Comparison of ENCODE assay signal across 24 cellular contexts in the genomic region with DNA sequence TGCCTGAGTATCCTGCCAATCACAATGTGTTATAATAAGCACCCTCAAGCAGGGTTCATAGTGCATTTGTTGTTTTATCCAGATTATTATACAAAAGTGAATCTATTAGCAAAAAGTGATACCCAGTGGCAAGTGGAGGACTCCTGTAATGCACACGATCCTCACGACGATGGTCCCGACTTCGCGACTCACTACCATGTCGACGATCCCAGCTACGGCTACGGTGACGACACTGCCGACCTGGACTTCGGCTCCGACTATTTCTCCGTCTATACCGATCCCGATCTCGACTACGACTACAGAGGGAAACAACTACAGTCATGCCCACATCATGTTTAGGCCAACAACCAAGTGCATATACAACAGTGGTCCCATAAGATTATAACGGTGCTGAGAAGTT. TPM values are rescaled to one million over a fixed set of nuclear protein-coding genes. Genes with fewer than 3 reads are reported as not detected.
A peak's percentile ranks its signal among the peaks of the same experiment; 100 is the strongest.
DNase-seq lines count a peak whose midpoint lies in the region; ATAC-seq, FAIRE-seq and TF ChIP-seq lines count a peak whose summit lies in the region.
"Had no signal": no experiment of that assay in that cellular context is flagged by ENCODE, and none has a peak within 500 bp of the region (broad histone marks: within the 10 kb centered on the region; RNA-seq: fewer than 3 reads in every experiment).

No MANE protein-coding gene starts in this region.

- peak overlapping the region; percentile 62 for H3K27ac Mint-ChIP-seq in stimulated activated effector memory CD8-positive, alpha-beta T cell treated with anti-CD3 and anti-CD28 coated beads, Interleukin-12 subunit alpha, Interleukin-12 subunit beta, amount 100 ng/mL, for 72 hours
- H3K27ac Mint-ChIP-seq: B cell; CD4-positive, alpha-beta T cell; CD8-positive, alpha-beta T cell had no signal

- no TSS peak for BruUV-seq in HepG2 (replicated peaks; lab: Mats Ljungman, UMichigan)

- TF ChIP-seq CTCF in HepG2 (CRISPR knock-in tag; IDR thresholded peaks at IDR 0.05) (no peak), right lobe of liver (IDR thresholded peaks at IDR 0.05) (no peak), osteoblast (IDR thresholded peaks at IDR 0.05; ENCODE audit: extremely low read depth, low read depth, low read length) (no peak)

- TF ChIP-seq POLR2A in HepG2 (IDR thresholded peaks at IDR 0.05; ENCODE audit: insufficient read depth in 1 of 2, low read depth in 2 of 2, low read length in 2 of 2) (no peak), right lobe of liver (IDR thresholded peaks at IDR 0.05) (no peak)

- in situ Hi-C loops in HepG2 (cut with HindIII; ENCODE audit: extremely low pct_ligation_motif_present, low pct_unique_long_range_greater_than_20kb): no loop called here

- CTCF ChIA-PET in HepG2 (lab: Yijun Ruan, JAX; ENCODE audit: low intra/inter-chr PET ratio, low total read pairs): no interaction called here

- H2AFZ ChIP-seq in HepG2 (ENCODE audit: low read length) (no peak overlapping the region), osteoblast (ENCODE audit: low read length) (no peak overlapping the region)

- POLR2A ChIA-PET in HepG2 (lab: Yijun Ruan, JAX): interaction anchor here (1.6 kb wide), 1 partner anchor 10 kb away, joined by 4 read pairs; no protein-coding TSS in a partner anchor

- H3K27me3 ChIP-seq in HepG2 (ENCODE audit: control insufficient read depth in 1 of 2, insufficient read depth in 2 of 2, low read length in 2 of 2) (no peaks in the 10 kb centered on the region), right lobe of liver (no peaks in the 10 kb centered on the region), osteoblast (ENCODE audit: insufficient read depth, low read length) (no peaks in the 10 kb centered on the region)
- H3K27me3 ChIP-seq: BLaER1 treated with 17β-estradiol and CSF1 and Interleukin-3, amounts not matched to agents 10 nM and 100 nM had no signal

- intact Hi-C loops in HepG2 (cut with micrococcal nuclease; ENCODE audit: unreplicated experiment): no loop called here
- intact Hi-C loops in right lobe of liver (cut with DNase I): no loop called here

- H3K27ac ChIP-seq in HepG2 (ENCODE audit: extremely low read length, insufficient read depth, low read length): no peak overlapping the region
- no peak overlapping the region for H3K27ac ChIP-seq in right lobe of liver
- H3K27ac ChIP-seq in osteoblast (ENCODE audit: low read depth, low read length): no peak overlapping the region
- H3K27ac ChIP-seq: 22Rv1; A549; BLaER1 treated with 17β-estradiol and CSF1 and Interleukin-3, amounts not matched to agents 10 nM and 100 nM; C4-2B had no signal

- WGBS in HepG2 (ENCODE audit: low lambda C conversion rate): 96% methylated on average over 20 of the region's 20 CpGs
- WGBS in right lobe of liver (ENCODE audit: insufficient coverage, low coverage, low lambda C conversion rate, missing lambda C conversion rate): 95% methylated on average over 20 of the region's 20 CpGs

- ATAC-seq in HepG2 (no peak), right lobe of liver (no peak)
- no peak for ATAC-seq in stimulated activated effector memory CD8-positive, alpha-beta T cell treated with anti-CD3 and anti-CD28 coated beads, Interleukin-12 subunit alpha, Interleukin-12 subunit beta, amount 100 ng/mL, for 72 hours
- ATAC-seq: A549; CD8-positive, alpha-beta T cell had no signal

- H3K79me2 ChIP-seq in HepG2 (ENCODE audit: insufficient read depth, low read length): no peaks in the 10 kb centered on the region
- H3K79me2 ChIP-seq in osteoblast (ENCODE audit: insufficient read depth, low read length): peaks cover 10% of the 10 kb centered on the region

- FAIRE-seq in HepG2 (lab: Jason Lieb, UNC): no peak
- FAIRE-seq: A549, G401.6, GM12892, GM18507 had no signal

- H3K4me1 ChIP-seq in HepG2 (ENCODE audit: insufficient read depth, low read length) (peaks cover 43% of the 10 kb centered on the region), right lobe of liver (peaks cover 0 to 24% (median 12%) of the 10 kb centered on the region in 4 donors), osteoblast (ENCODE audit: insufficient read depth, low read length) (peaks cover 3% of the 10 kb centered on the region)
- H3K4me1 ChIP-seq: A549, Caco-2 had no signal

- peaks cover 100% of the 10 kb centered on the region for H3K36me3 Mint-ChIP-seq in stimulated activated effector memory CD8-positive, alpha-beta T cell treated with anti-CD3 and anti-CD28 coated beads, Interleukin-12 subunit alpha, Interleukin-12 subunit beta, amount 100 ng/mL, for 72 hours

- DNase-seq in HepG2 (ENCODE audit: low spot score) (no peak), right lobe of liver (no peak), osteoblast (ENCODE audit: insufficient read length, low spot score, missing footprints) (peak; percentile 1)
- DNase-seq in stimulated activated effector memory CD8-positive, alpha-beta T cell treated with anti-CD3 and anti-CD28 coated beads, Interleukin-12 subunit alpha, Interleukin-12 subunit beta, amount 100 ng/mL, for 72 hours (ENCODE audit: low spot score in 2 of 2): no peak
- DNase-seq in activated CD4-positive, alpha-beta T cell treated with anti-CD3 and anti-CD28 coated beads for 4 hours: no peak
- DNase-seq in stimulated activated naive CD4-positive, alpha-beta T cell treated with Interleukin-2 at 50 U/mL for 16 hours (lab: John Stamatoyannopoulos, UW): no peak
- DNase-seq: AML-193; Caco-2; CD4-positive, alpha-beta T cell; CD8-positive, alpha-beta T cell; DMS 273 treated with DMSO at 0.1 percent for 48 hours; DMS153; DMS53; DMS79 treated with DMSO at 0.1 percent for 48 hours; GF-D8 had no signal

- peaks cover 7% of the 10 kb centered on the region for H3K4me1 Mint-ChIP-seq in stimulated activated effector memory CD8-positive, alpha-beta T cell treated with anti-CD3 and anti-CD28 coated beads, Interleukin-12 subunit alpha, Interleukin-12 subunit beta, amount 100 ng/mL, for 72 hours

- no peak overlapping the region for H3K4me3 Mint-ChIP-seq in stimulated activated effector memory CD8-positive, alpha-beta T cell treated with anti-CD3 and anti-CD28 coated beads, Interleukin-12 subunit alpha, Interleukin-12 subunit beta, amount 100 ng/mL, for 72 hours
- H3K4me3 Mint-ChIP-seq: B cell; CD4-positive, alpha-beta T cell; CD8-positive, alpha-beta T cell had no signal

- H3K9me3 ChIP-seq in HepG2 (ENCODE audit: low read length) (no peaks in the 10 kb centered on the region), right lobe of liver (no peaks in the 10 kb centered on the region), osteoblast (ENCODE audit: low read depth, low read length) (no peaks in the 10 kb centered on the region)
- H3K9me3 ChIP-seq: A549; BLaER1 treated with 17β-estradiol and CSF1 and Interleukin-3, amounts not matched to agents 10 nM and 100 nM; Caco-2 had no signal

- H4K20me1 ChIP-seq in HepG2 (ENCODE audit: insufficient read depth, low read length) (no peaks in the 10 kb centered on the region), osteoblast (ENCODE audit: insufficient read depth, low read length) (no peaks in the 10 kb centered on the region)

- no peaks in the 10 kb centered on the region for H3K9me3 Mint-ChIP-seq in stimulated activated effector memory CD8-positive, alpha-beta T cell treated with anti-CD3 and anti-CD28 coated beads, Interleukin-12 subunit alpha, Interleukin-12 subunit beta, amount 100 ng/mL, for 72 hours
- H3K9me3 Mint-ChIP-seq: CD4-positive, alpha-beta T cell; CD8-positive, alpha-beta T cell had no signal

- TF ChIP-seq EP300 in HepG2 (IDR thresholded peaks at IDR 0.05; ENCODE audit: low read depth in 2 of 2, low read length in 2 of 2) (no peak), HepG2 (CRISPR knock-in tag; IDR thresholded peaks at IDR 0.05; ENCODE audit: borderline replicate concordance) (no peak)

- H3K36me3 ChIP-seq in HepG2 (replicated peaks in 1 of 2; ENCODE audit: control insufficient read depth in 1 of 2, insufficient read depth in 2 of 2, low read length in 2 of 2): no peaks in the 10 kb centered on the region
- H3K36me3 ChIP-seq in right lobe of liver: peaks cover 11 to 85% (median 42%) of the 10 kb centered on the region in 4 donors
- H3K36me3 ChIP-seq in osteoblast (ENCODE audit: insufficient read depth, low read length): peaks cover 83% of the 10 kb centered on the region

- H3K9ac ChIP-seq in HepG2 (ENCODE audit: insufficient read depth, low read depth, low read length): no peak overlapping the region
- H3K9ac ChIP-seq: BLaER1 treated with 17β-estradiol and CSF1 and Interleukin-3, amounts not matched to agents 10 nM and 100 nM had no signal

- no peak for TF ChIP-seq RAD21 in HepG2 (CRISPR knock-in tag; IDR thresholded peaks at IDR 0.05)

- H3K4me2 ChIP-seq in HepG2 (ENCODE audit: low read depth, low read length) (no peak overlapping the region), osteoblast (ENCODE audit: insufficient read depth, low read length) (no peak overlapping the region)
- H3K4me2 ChIP-seq: A549; BLaER1 treated with 17β-estradiol and CSF1 and Interleukin-3, amounts not matched to agents 10 nM and 100 nM had no signal

- H3K4me3 ChIP-seq in HepG2 (replicated peaks in 1 of 3; ENCODE audit: insufficient read depth in 1 of 3, low read depth in 2 of 3, low read length in 3 of 3) (no peak overlapping the region), right lobe of liver (no peak overlapping the region), osteoblast (ENCODE audit: insufficient read depth, low read length) (no peak overlapping the region)
- H3K4me3 ChIP-seq: A549; BLaER1 treated with 17β-estradiol and CSF1 and Interleukin-3, amounts not matched to agents 10 nM and 100 nM had no signal

RNA-seq across cellular contexts. Expression of a gene that starts 12.9 kb away (rescaled TPM):
- total RNA-seq in HepG2 (2016; rRNA removed; fragmentation: Illumina TruSeq; extraction: Trizol) (0.52 and 1.5 TPM in 2 replicates), right lobe of liver (10 to 100 TPM; 22.2 to 38.0 (median 34.0) TPM), osteoblast (79.0 and 98.1 TPM in 2 replicates)
- 1.3 and 3.6 TPM in 2 replicates for total RNA-seq in HepG2 (2016; cell fraction: cytosol; rRNA removed; fragmentation: Illumina TruSeq; extraction: Trizol; ENCODE audit: low read depth)
- 0.61 and 1.6 TPM in 2 replicates for total RNA-seq in HepG2 (2016; cell fraction: insoluble cytoplasmic fraction; rRNA removed; fragmentation: Illumina TruSeq; extraction: Trizol)
- 0.71 and 0.76 TPM in 2 replicates for total RNA-seq in HepG2 (2016; cell fraction: membrane; rRNA removed; fragmentation: Illumina TruSeq; extraction: Trizol)
- 1.2 and 2.0 TPM in 2 replicates for total RNA-seq in HepG2 (2016; cell fraction: nucleus; rRNA removed; fragmentation: Illumina TruSeq; extraction: Trizol)
- polyA plus RNA-seq in HepG2 (2011; rRNA removed): 2.1 and 2.9 TPM in 2 replicates
- 0.87 and 0.90 TPM in 2 replicates for polyA plus RNA-seq in HepG2 (2011; cell fraction: cytosol; rRNA removed)
- polyA plus RNA-seq in HepG2 (2011; cell fraction: nucleus; rRNA removed): 7.7 and 10.1 TPM in 2 replicates
- 2.0 and 2.8 TPM in 2 replicates for polyA plus RNA-seq in HepG2 (2012)
- polyA plus RNA-seq in HepG2 (2016; cell fraction: cytosol; fragmentation: Illumina TruSeq; extraction: Trizol; ENCODE audit: low read depth): 0.17 and 0.28 TPM in 2 replicates
- 0.76 and 1.0 TPM in 2 replicates for polyA plus RNA-seq in HepG2 (2016; cell fraction: insoluble cytoplasmic fraction; fragmentation: Illumina TruSeq; extraction: Trizol; ENCODE audit: low read depth)
- 0.27 and 0.43 TPM in 2 replicates for polyA plus RNA-seq in HepG2 (2016; cell fraction: membrane; fragmentation: Illumina TruSeq; extraction: Trizol; ENCODE audit: low read depth)
- polyA plus RNA-seq in HepG2 (2016; cell fraction: nucleus; fragmentation: Illumina TruSeq; extraction: Trizol; ENCODE audit: insufficient read depth, low read depth): 3.6 and 4.3 TPM in 2 replicates
- polyA minus RNA-seq in HepG2 (2011; rRNA and poly(A)+ RNA removed; ENCODE audit: low replicate concordance): 5.4 and 70.7 TPM in 2 replicates
- 0.97 and 1.6 TPM in 2 replicates for polyA minus RNA-seq in HepG2 (2011; cell fraction: cytosol; rRNA and poly(A)+ RNA removed)
- 14.7 and 14.8 TPM in 2 replicates for polyA minus RNA-seq in HepG2 (2011; cell fraction: nucleus; rRNA and poly(A)+ RNA removed)

RNA-seq across cellular contexts. Expression of a gene that starts 23.1 kb away (rescaled TPM):
- not detected in 2 replicates for total RNA-seq in HepG2 (2016; rRNA removed; fragmentation: Illumina TruSeq; extraction: Trizol)
- total RNA-seq in HepG2 (2016; cell fraction: cytosol; rRNA removed; fragmentation: Illumina TruSeq; extraction: Trizol; ENCODE audit: low read depth): not detected in 2 replicates
- not detected in 2 replicates for total RNA-seq in HepG2 (2016; cell fraction: insoluble cytoplasmic fraction; rRNA removed; fragmentation: Illumina TruSeq; extraction: Trizol)
- not detected in 2 replicates for total RNA-seq in HepG2 (2016; cell fraction: membrane; rRNA removed; fragmentation: Illumina TruSeq; extraction: Trizol)
- total RNA-seq in HepG2 (2016; cell fraction: nucleus; rRNA removed; fragmentation: Illumina TruSeq; extraction: Trizol): not detected in 2 replicates
- 0.20 and 0.31 TPM in 2 replicates for polyA plus RNA-seq in HepG2 (2011; rRNA removed)
- 0.04 and 0.05 TPM in 2 replicates for polyA plus RNA-seq in HepG2 (2011; cell fraction: cytosol; rRNA removed)
- 1.1 and 1.9 TPM in 2 replicates for polyA plus RNA-seq in HepG2 (2011; cell fraction: nucleus; rRNA removed)
- polyA plus RNA-seq in HepG2 (2012): 0.21 and 0.67 TPM in 2 replicates
- not detected in 2 replicates for polyA plus RNA-seq in HepG2 (2016; cell fraction: cytosol; fragmentation: Illumina TruSeq; extraction: Trizol; ENCODE audit: low read depth)
- polyA plus RNA-seq in HepG2 (2016; cell fraction: insoluble cytoplasmic fraction; fragmentation: Illumina TruSeq; extraction: Trizol; ENCODE audit: low read depth): not detected in 2 replicates
- not detected in 2 replicates for polyA plus RNA-seq in HepG2 (2016; cell fraction: membrane; fragmentation: Illumina TruSeq; extraction: Trizol; ENCODE audit: low read depth)
- not detected in 2 replicates for polyA plus RNA-seq in HepG2 (2016; cell fraction: nucleus; fragmentation: Illumina TruSeq; extraction: Trizol; ENCODE audit: insufficient read depth, low read depth)
- 0.26 and 0.30 TPM in 2 replicates for polyA minus RNA-seq in HepG2 (2011; rRNA and poly(A)+ RNA removed; ENCODE audit: low replicate concordance)
- not detected in 2 replicates for polyA minus RNA-seq in HepG2 (2011; cell fraction: cytosol; rRNA and poly(A)+ RNA removed)
- polyA minus RNA-seq in HepG2 (2011; cell fraction: nucleus; rRNA and poly(A)+ RNA removed): 0.25 and 0.90 TPM in 2 replicates
- total RNA-seq in right lobe of liver: under 1 TPM in 2 of 6 experiments, not detected in 4; 0.10 to 0.12 TPM
- total RNA-seq in osteoblast: 0.29 and 0.36 TPM in 2 replicates
- total RNA-seq: A172 had no signal

RNA-seq across cellular contexts. Expression of a gene that starts 23.1 kb away (rescaled TPM):
- total RNA-seq in HepG2 (2016; rRNA removed; fragmentation: Illumina TruSeq; extraction: Trizol) (210 and 289 TPM in 2 replicates), right lobe of liver (10 to 100 TPM; 22.5 to 32.1 (median 25.7) TPM), osteoblast (49.2 and 56.3 TPM in 2 replicates)
- 154 and 171 TPM in 2 replicates for total RNA-seq in HepG2 (2016; cell fraction: cytosol; rRNA removed; fragmentation: Illumina TruSeq; extraction: Trizol; ENCODE audit: low read depth)
- total RNA-seq in HepG2 (2016; cell fraction: insoluble cytoplasmic fraction; rRNA removed; fragmentation: Illumina TruSeq; extraction: Trizol): 224 and 314 TPM in 2 replicates
- 131 and 139 TPM in 2 replicates for total RNA-seq in HepG2 (2016; cell fraction: membrane; rRNA removed; fragmentation: Illumina TruSeq; extraction: Trizol)
- 137 and 144 TPM in 2 replicates for total RNA-seq in HepG2 (2016; cell fraction: nucleus; rRNA removed; fragmentation: Illumina TruSeq; extraction: Trizol)
- 329 and 354 TPM in 2 replicates for polyA plus RNA-seq in HepG2 (2011; rRNA removed)
- 348 and 362 TPM in 2 replicates for polyA plus RNA-seq in HepG2 (2011; cell fraction: cytosol; rRNA removed)
- polyA plus RNA-seq in HepG2 (2011; cell fraction: nucleus; rRNA removed): 327 and 362 TPM in 2 replicates
- 137 and 192 TPM in 2 replicates for polyA plus RNA-seq in HepG2 (2012)
- polyA plus RNA-seq in HepG2 (2016; cell fraction: cytosol; fragmentation: Illumina TruSeq; extraction: Trizol; ENCODE audit: low read depth): 39.5 and 40.9 TPM in 2 replicates
- polyA plus RNA-seq in HepG2 (2016; cell fraction: insoluble cytoplasmic fraction; fragmentation: Illumina TruSeq; extraction: Trizol; ENCODE audit: low read depth): 294 and 308 TPM in 2 replicates
- polyA plus RNA-seq in HepG2 (2016; cell fraction: membrane; fragmentation: Illumina TruSeq; extraction: Trizol; ENCODE audit: low read depth): 72.5 and 74.3 TPM in 2 replicates
- polyA plus RNA-seq in HepG2 (2016; cell fraction: nucleus; fragmentation: Illumina TruSeq; extraction: Trizol; ENCODE audit: insufficient read depth, low read depth): 212 and 229 TPM in 2 replicates
- polyA minus RNA-seq in HepG2 (2011; rRNA and poly(A)+ RNA removed; ENCODE audit: low replicate concordance): 563 and 739 TPM in 2 replicates
- 136 and 191 TPM in 2 replicates for polyA minus RNA-seq in HepG2 (2011; cell fraction: cytosol; rRNA and poly(A)+ RNA removed)
- 169 and 174 TPM in 2 replicates for polyA minus RNA-seq in HepG2 (2011; cell fraction: nucleus; rRNA and poly(A)+ RNA removed)

RNA-seq across cellular contexts. Expression of a gene that starts 34.5 kb away (rescaled TPM):
- total RNA-seq in HepG2 (2016; rRNA removed; fragmentation: Illumina TruSeq; extraction: Trizol): 8.6 and 16.9 TPM in 2 replicates
- 4.6 and 5.4 TPM in 2 replicates for total RNA-seq in HepG2 (2016; cell fraction: cytosol; rRNA removed; fragmentation: Illumina TruSeq; extraction: Trizol; ENCODE audit: low read depth)
- 8.2 and 17.2 TPM in 2 replicates for total RNA-seq in HepG2 (2016; cell fraction: insoluble cytoplasmic fraction; rRNA removed; fragmentation: Illumina TruSeq; extraction: Trizol)
- 13.8 and 15.6 TPM in 2 replicates for total RNA-seq in HepG2 (2016; cell fraction: membrane; rRNA removed; fragmentation: Illumina TruSeq; extraction: Trizol)
- 15.9 and 21.6 TPM in 2 replicates for total RNA-seq in HepG2 (2016; cell fraction: nucleus; rRNA removed; fragmentation: Illumina TruSeq; extraction: Trizol)
- polyA plus RNA-seq in HepG2 (2011; rRNA removed): 45.2 and 80.6 TPM in 2 replicates
- 49.4 and 54.8 TPM in 2 replicates for polyA plus RNA-seq in HepG2 (2011; cell fraction: cytosol; rRNA removed)
- polyA plus RNA-seq in HepG2 (2011; cell fraction: nucleus; rRNA removed): 70.7 and 85.9 TPM in 2 replicates
- 45.8 and 84.6 TPM in 2 replicates for polyA plus RNA-seq in HepG2 (2012)
- 6.5 and 7.4 TPM in 2 replicates for polyA plus RNA-seq in HepG2 (2016; cell fraction: cytosol; fragmentation: Illumina TruSeq; extraction: Trizol; ENCODE audit: low read depth)
- 8.2 and 10.9 TPM in 2 replicates for polyA plus RNA-seq in HepG2 (2016; cell fraction: insoluble cytoplasmic fraction; fragmentation: Illumina TruSeq; extraction: Trizol; ENCODE audit: low read depth)
- 11.6 and 13.0 TPM in 2 replicates for polyA plus RNA-seq in HepG2 (2016; cell fraction: membrane; fragmentation: Illumina TruSeq; extraction: Trizol; ENCODE audit: low read depth)
- 22.9 and 23.5 TPM in 2 replicates for polyA plus RNA-seq in HepG2 (2016; cell fraction: nucleus; fragmentation: Illumina TruSeq; extraction: Trizol; ENCODE audit: insufficient read depth, low read depth)
- polyA minus RNA-seq in HepG2 (2011; rRNA and poly(A)+ RNA removed; ENCODE audit: low replicate concordance): 73.0 and 241 TPM in 2 replicates
- 55.0 and 77.3 TPM in 2 replicates for polyA minus RNA-seq in HepG2 (2011; cell fraction: cytosol; rRNA and poly(A)+ RNA removed)
- 23.4 and 37.7 TPM in 2 replicates for polyA minus RNA-seq in HepG2 (2011; cell fraction: nucleus; rRNA and poly(A)+ RNA removed)
- total RNA-seq in right lobe of liver: 10 to 100 TPM; 31.0 to 54.5 (median 44.6) TPM
- total RNA-seq in osteoblast: 147 and 164 TPM in 2 replicates

RNA-seq across cellular contexts. Expression of a gene that starts 50.8 kb away (rescaled TPM):
- total RNA-seq in HepG2 (2016; rRNA removed; fragmentation: Illumina TruSeq; extraction: Trizol) (130 and 141 TPM in 2 replicates), right lobe of liver (10 to 100 TPM in 4 of 6 experiments, 1 to 10 TPM in 2; 6.8 to 17.9 (median 12.4) TPM), osteoblast (43.4 and 46.9 TPM in 2 replicates)
- total RNA-seq in HepG2 (2016; cell fraction: cytosol; rRNA removed; fragmentation: Illumina TruSeq; extraction: Trizol; ENCODE audit: low read depth): 124 and 143 TPM in 2 replicates
- 128 and 148 TPM in 2 replicates for total RNA-seq in HepG2 (2016; cell fraction: insoluble cytoplasmic fraction; rRNA removed; fragmentation: Illumina TruSeq; extraction: Trizol)
- 134 and 154 TPM in 2 replicates for total RNA-seq in HepG2 (2016; cell fraction: membrane; rRNA removed; fragmentation: Illumina TruSeq; extraction: Trizol)
- 82.9 and 84.6 TPM in 2 replicates for total RNA-seq in HepG2 (2016; cell fraction: nucleus; rRNA removed; fragmentation: Illumina TruSeq; extraction: Trizol)
- polyA plus RNA-seq in HepG2 (2011; rRNA removed): 64.7 and 74.4 TPM in 2 replicates
- 49.6 and 52.3 TPM in 2 replicates for polyA plus RNA-seq in HepG2 (2011; cell fraction: cytosol; rRNA removed)
- 90.4 and 93.9 TPM in 2 replicates for polyA plus RNA-seq in HepG2 (2011; cell fraction: nucleus; rRNA removed)
- 58.5 and 83.9 TPM in 2 replicates for polyA plus RNA-seq in HepG2 (2012)
- polyA plus RNA-seq in HepG2 (2016; cell fraction: cytosol; fragmentation: Illumina TruSeq; extraction: Trizol; ENCODE audit: low read depth): 42.0 and 47.4 TPM in 2 replicates
- 106 and 115 TPM in 2 replicates for polyA plus RNA-seq in HepG2 (2016; cell fraction: insoluble cytoplasmic fraction; fragmentation: Illumina TruSeq; extraction: Trizol; ENCODE audit: low read depth)
- 86.6 and 89.8 TPM in 2 replicates for polyA plus RNA-seq in HepG2 (2016; cell fraction: membrane; fragmentation: Illumina TruSeq; extraction: Trizol; ENCODE audit: low read depth)
- 118 and 127 TPM in 2 replicates for polyA plus RNA-seq in HepG2 (2016; cell fraction: nucleus; fragmentation: Illumina TruSeq; extraction: Trizol; ENCODE audit: insufficient read depth, low read depth)
- polyA minus RNA-seq in HepG2 (2011; rRNA and poly(A)+ RNA removed; ENCODE audit: low replicate concordance): 39.3 and 43.1 TPM in 2 replicates
- polyA minus RNA-seq in HepG2 (2011; cell fraction: cytosol; rRNA and poly(A)+ RNA removed): 27.3 and 39.3 TPM in 2 replicates
- polyA minus RNA-seq in HepG2 (2011; cell fraction: nucleus; rRNA and poly(A)+ RNA removed): 50.6 and 59.4 TPM in 2 replicates

Comparison
In these comparisons a context has a peak if more than half of its experiments do, and no peak if none do; other contexts are left out.
1. RNA of a gene that starts 12.9 kb away (total RNA-seq): 79.0 to 98.1 TPM in osteoblast and 22.2 to 38.0 TPM in right lobe of liver; 0.52 to 3.6 TPM in HepG2; every median in the first group is over 4 times any median in the second.